ENCODE assay signal across 9 cellular contexts in the genomic region with DNA sequence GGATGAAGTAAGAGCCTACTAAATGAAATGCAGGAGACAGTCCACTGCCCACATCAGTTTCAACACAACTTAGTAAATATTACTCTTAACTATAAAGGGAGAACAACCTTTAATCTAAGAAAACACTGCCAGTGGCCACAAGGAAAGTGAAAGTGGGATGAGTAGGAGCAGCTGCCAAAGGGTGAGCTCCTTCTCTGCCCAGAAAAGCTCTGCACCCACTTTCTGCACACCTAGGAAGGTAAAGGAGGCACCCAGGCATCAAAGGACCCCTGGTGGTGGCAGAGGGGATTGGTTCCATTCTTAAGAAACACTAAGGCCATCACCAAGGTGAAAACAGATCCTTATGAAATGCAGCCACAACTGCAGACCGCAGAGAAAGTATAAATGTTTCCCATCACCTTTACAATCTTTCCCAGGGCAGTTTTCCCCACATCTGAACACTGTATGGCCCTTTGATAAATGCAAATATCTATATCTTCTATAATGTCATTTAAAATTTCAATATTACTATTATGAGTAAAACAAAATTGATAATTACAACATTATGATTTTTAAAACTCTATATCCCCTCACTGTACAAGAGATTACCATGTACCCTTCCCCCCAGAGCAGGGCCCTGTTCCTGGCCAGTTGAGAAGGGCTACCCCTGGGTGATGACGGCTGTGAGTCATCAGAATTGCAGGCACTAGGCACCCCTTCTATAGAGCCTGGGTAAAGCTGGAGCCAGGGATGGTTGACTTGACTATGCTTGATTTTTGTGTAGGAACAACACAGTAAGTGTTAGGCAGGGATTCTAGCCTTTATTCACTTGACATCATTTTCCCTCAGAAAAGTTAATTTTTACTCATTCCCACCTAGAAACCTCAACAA.
DNase-seq lines count a peak whose midpoint lies in the region; ATAC-seq and TF ChIP-seq lines count a peak whose summit lies in the region.
"Had no signal": no experiment of that assay in that cellular context is flagged by ENCODE, and none has a peak within 500 bp of the region (broad histone marks: within the 10 kb centered on the region; RNA-seq: fewer than 3 reads in every experiment).

No MANE protein-coding gene starts in this region.

- POLR2A ChIA-PET in PC-3 (lab: Charles Lee; ENCODE audit: unreplicated experiment), result no interaction called here

- DNase-seq in ELR (ENCODE audit: low read depth) (peak; percentile 59), PC-3 (peak; percentile 71), heart right ventricle (no peak), NCI-H345 treated with DMSO at 0.1 percent for 48 hours (lab: John Stamatoyannopoulos, UW; ENCODE audit: unreplicated experiment) (no peak)
- peak; percentile 52 for DNase-seq in activated T-helper 2 cell treated with anti-CD3 and anti-CD28 coated beads, Interferon-gamma antibody, Interleukin-2, Interleukin-4, amounts not matched to agents 10 μg/mL and 5 μg/mL and 100 μg/mL, durations not matched to agents 14 hours and 24 hours and 36 hours (ENCODE audit: low spot score)
- peak; percentile 29 to 51 (median 44) for DNase-seq in stimulated activated CD4-positive, alpha-beta T cell treated with anti-CD3 and anti-CD28 coated beads, Interleukin-1b, Interleukin-23, amount 100 ng/mL, for 24 hours (ENCODE audit: low read depth in 4 of 4, low spot score in 1 of 4)

- H3K27ac ChIP-seq in PC-3 (ENCODE audit: low read length), result no peak overlapping the region
- peak overlapping the region in 4 of 10 donors; percentile 2 to 47 (median 20) for H3K27ac ChIP-seq in heart right ventricle
- H3K27ac ChIP-seq: SJSA1 had no signal

- peaks cover 5% of the 10 kb centered on the region; the same call in 1 of the 2 replicates for H3K4me1 ChIP-seq in PC-3 (ENCODE audit: insufficient read depth, low read length)
- peaks cover 0 to 26% (median 16%) of the 10 kb centered on the region in 9 donors for H3K4me1 ChIP-seq in heart right ventricle
- H3K4me1 ChIP-seq: SJSA1 had no signal

- H3K9me3 ChIP-seq in PC-3 (ENCODE audit: low read length) (no peaks in the 10 kb centered on the region), heart right ventricle (no peaks in the 10 kb centered on the region)
- H3K9me3 ChIP-seq: SJSA1 had no signal

- no peaks in the 10 kb centered on the region for H3K9me2 ChIP-seq in PC-3 (replicated peaks; ENCODE audit: low read length)

- H2AFZ ChIP-seq in PC-3 (ENCODE audit: low read length), result no peak overlapping the region

- 94 to 95% methylated on average over 2 of the region's 2 CpGs for WGBS in heart right ventricle, 2 donors

- H3K9me3 Mint-ChIP-seq in activated T-helper 2 cell treated with anti-CD3 and anti-CD28 coated beads, Interferon-gamma antibody, Interleukin-2, Interleukin-4, amounts not matched to agents 10 μg/mL and 5 μg/mL and 100 μg/mL, durations not matched to agents 14 hours and 24 hours and 36 hours, result peaks cover 3% of the 10 kb centered on the region

- CTCF ChIA-PET in PC-3 (lab: Charles Lee), result interaction anchor here (0.6 to 1.1 kb wide), 4 partner anchors 125 to 217 kb away, joined by 3 to 7 read pairs (median 4); no protein-coding TSS in a partner anchor

- no peak overlapping the region for H3K9ac ChIP-seq in PC-3 (ENCODE audit: low read length)

- H3K27me3 ChIP-seq in PC-3 (ENCODE audit: low read length) (no peaks in the 10 kb centered on the region), heart right ventricle (no peaks in the 10 kb centered on the region)
- H3K27me3 ChIP-seq: SJSA1 had no signal

- TF ChIP-seq CTCF in PC-3 (conservative IDR thresholded peaks at IDR 0.05; ENCODE audit: low read depth, low read length), result peak; percentile 81
- TF ChIP-seq CTCF in heart right ventricle (IDR thresholded peaks at IDR 0.05), result peak; percentile 21 to 69 (median 57)

- peaks cover 7% of the 10 kb centered on the region for H3K4me1 Mint-ChIP-seq in activated T-helper 2 cell treated with anti-CD3 and anti-CD28 coated beads, Interferon-gamma antibody, Interleukin-2, Interleukin-4, amounts not matched to agents 10 μg/mL and 5 μg/mL and 100 μg/mL, durations not matched to agents 14 hours and 24 hours and 36 hours (ENCODE audit: low read depth)

- intact Hi-C loops in PC-3 (cut with micrococcal nuclease) (loop anchor here (1.0 to 10.0 kb wide), 2 partner anchors 154 to 216 kb away; no protein-coding TSS in a partner anchor), heart right ventricle (cut with DNase I) (loop anchor here in 7 of 10 donors (5.0 to 10.0 kb wide), 5 partner anchors 126 to 224 kb away; no protein-coding TSS in a partner anchor)
- intact Hi-C loops in activated T-helper 2 cell treated with anti-CD3 and anti-CD28 coated beads, Interferon-gamma antibody, Interleukin-2, Interleukin-4, amounts not matched to agents 10 μg/mL and 5 μg/mL and 100 μg/mL, durations not matched to agents 14 hours and 24 hours and 36 hours (cut with micrococcal nuclease), result loop anchor here (1.0 kb wide), 3 partner anchors 91 to 216 kb away; no protein-coding TSS in a partner anchor

- H3K4me3 ChIP-seq in PC-3 (ENCODE audit: low read length) (no peak overlapping the region), heart right ventricle (no peak overlapping the region)
- H3K4me3 ChIP-seq: SJSA1 had no signal

- H3K27me3 Mint-ChIP-seq in activated T-helper 2 cell treated with anti-CD3 and anti-CD28 coated beads, Interferon-gamma antibody, Interleukin-2, Interleukin-4, amounts not matched to agents 10 μg/mL and 5 μg/mL and 100 μg/mL, durations not matched to agents 14 hours and 24 hours and 36 hours (ENCODE audit: low read depth), result peaks cover 14% of the 10 kb centered on the region

- H3K79me2 ChIP-seq in PC-3 (ENCODE audit: low read length), result no peaks in the 10 kb centered on the region

- no TSS peak for BruUV-seq in PC-3 (replicated peaks; lab: Mats Ljungman, UMichigan)

- H3K36me3 ChIP-seq in PC-3 (ENCODE audit: low read depth, low read length) (no peaks in the 10 kb centered on the region), heart right ventricle (no peaks in the 10 kb centered on the region)
- H3K36me3 ChIP-seq: SJSA1 had no signal

- H4K20me1 ChIP-seq in PC-3 (ENCODE audit: low read length), result no peaks in the 10 kb centered on the region

- no peak overlapping the region for H3K4me3 Mint-ChIP-seq in activated T-helper 2 cell treated with anti-CD3 and anti-CD28 coated beads, Interferon-gamma antibody, Interleukin-2, Interleukin-4, amounts not matched to agents 10 μg/mL and 5 μg/mL and 100 μg/mL, durations not matched to agents 14 hours and 24 hours and 36 hours (ENCODE audit: low read depth)

- H3K27ac Mint-ChIP-seq in activated T-helper 2 cell treated with anti-CD3 and anti-CD28 coated beads, Interferon-gamma antibody, Interleukin-2, Interleukin-4, amounts not matched to agents 10 μg/mL and 5 μg/mL and 100 μg/mL, durations not matched to agents 14 hours and 24 hours and 36 hours, result no peak overlapping the region

- ATAC-seq in HG02678 (IDR thresholded peaks at IDR 0.05; ENCODE audit: unreplicated experiment) (peak; percentile 72), PC-3 (peak; percentile 87), heart right ventricle (peak in 5 of 8 donors; percentile 25 to 48 (median 44)), GM21737 (IDR thresholded peaks at IDR 0.05; ENCODE audit: unreplicated experiment) (no peak)

- H3K36me3 Mint-ChIP-seq in activated T-helper 2 cell treated with anti-CD3 and anti-CD28 coated beads, Interferon-gamma antibody, Interleukin-2, Interleukin-4, amounts not matched to agents 10 μg/mL and 5 μg/mL and 100 μg/mL, durations not matched to agents 14 hours and 24 hours and 36 hours (ENCODE audit: low read depth), result no peaks in the 10 kb centered on the region

- no peaks in the 10 kb centered on the region for H3F3A ChIP-seq in PC-3 (ENCODE audit: low read length, unreplicated experiment)

- H3K4me2 ChIP-seq in PC-3 (ENCODE audit: low read length), result no peak overlapping the region

Comparison
In these comparisons a context has a peak if more than half of its experiments do, and no peak if none do; other contexts are left out.
1. DNase-seq: peak in ELR (single experiment), PC-3 (single experiment), activated T-helper 2 cell treated with anti-CD3 and anti-CD28 coated beads, Interferon-gamma antibody, Interleukin-2, Interleukin-4, amounts not matched to agents 10 μg/mL and 5 μg/mL and 100 μg/mL, durations not matched to agents 14 hours and 24 hours and 36 hours (single experiment) and stimulated activated CD4-positive, alpha-beta T cell treated with anti-CD3 and anti-CD28 coated beads, Interleukin-1b, Interleukin-23, amount 100 ng/mL, for 24 hours (4 of 4); none in heart right ventricle (0 of 2) and NCI-H345 treated with DMSO at 0.1 percent for 48 hours (single experiment).